ENCODE assay signal across 1 cellular context in the genomic region with DNA sequence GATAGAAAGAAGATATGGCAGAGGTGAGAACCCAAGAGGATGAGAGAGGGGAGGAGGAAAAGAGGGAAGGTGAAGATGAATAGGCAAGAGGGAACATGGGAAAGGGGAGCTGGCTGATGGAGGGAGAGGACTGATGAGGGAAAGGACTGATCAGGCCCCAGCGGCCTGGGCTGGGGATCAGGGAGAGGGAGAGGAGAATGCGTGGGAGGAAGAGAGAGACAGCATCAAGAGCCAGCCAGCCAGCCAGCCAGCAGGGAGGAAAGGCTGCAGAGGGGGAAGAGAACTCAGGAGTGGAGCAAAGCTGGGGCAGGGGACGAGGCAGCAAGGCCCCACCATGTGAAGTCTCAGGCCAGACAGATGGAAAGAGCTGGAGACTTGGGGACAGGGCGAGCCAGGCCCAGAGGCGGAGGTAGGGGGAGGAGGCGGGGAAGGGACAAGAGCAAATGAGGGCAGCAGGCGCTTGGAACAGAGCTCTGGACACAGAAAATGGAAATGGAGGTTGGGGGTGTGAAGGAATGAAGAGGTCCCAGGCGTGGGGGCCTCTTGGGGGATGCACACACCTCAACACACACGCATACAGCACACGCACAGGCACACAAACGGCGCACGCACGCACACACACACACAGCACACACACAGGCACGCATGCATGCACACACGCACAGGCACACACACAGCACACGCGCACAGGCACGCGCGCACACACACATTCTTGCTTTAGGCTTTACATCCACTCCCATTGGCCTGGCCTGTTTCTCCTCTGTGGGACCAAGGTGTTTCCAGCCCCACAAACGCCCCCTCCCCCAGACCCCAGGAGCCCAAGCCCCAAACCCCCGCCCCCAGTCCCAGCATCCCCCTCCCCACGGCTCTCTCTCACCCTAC.
TF ChIP-seq lines count a peak whose summit lies in the region.

No MANE protein-coding gene starts in this region.

TF ChIP-seq in GM12878, 131 proteins besides CTCF, POLR2A, EP300 and RAD21:
- TF ChIP-seq ZNF384 (IDR thresholded peaks at IDR 0.05; ENCODE audit: borderline replicate concordance, low read depth, low read length) (no peak), PML (IDR thresholded peaks at IDR 0.05; ENCODE audit: low read length) (no peak), MTA2 (IDR thresholded peaks at IDR 0.05; ENCODE audit: low read depth) (no peak), RAD51 (IDR thresholded peaks at IDR 0.05) (no peak), NR2F1 (conservative IDR thresholded peaks at IDR 0.05) (no peak), BHLHE40 (IDR thresholded peaks at IDR 0.05; ENCODE audit: borderline replicate concordance in 1 of 2, low read depth in 2 of 2, low read length in 1 of 2) (no peak)
- TF ChIP-seq, protein P1, sequence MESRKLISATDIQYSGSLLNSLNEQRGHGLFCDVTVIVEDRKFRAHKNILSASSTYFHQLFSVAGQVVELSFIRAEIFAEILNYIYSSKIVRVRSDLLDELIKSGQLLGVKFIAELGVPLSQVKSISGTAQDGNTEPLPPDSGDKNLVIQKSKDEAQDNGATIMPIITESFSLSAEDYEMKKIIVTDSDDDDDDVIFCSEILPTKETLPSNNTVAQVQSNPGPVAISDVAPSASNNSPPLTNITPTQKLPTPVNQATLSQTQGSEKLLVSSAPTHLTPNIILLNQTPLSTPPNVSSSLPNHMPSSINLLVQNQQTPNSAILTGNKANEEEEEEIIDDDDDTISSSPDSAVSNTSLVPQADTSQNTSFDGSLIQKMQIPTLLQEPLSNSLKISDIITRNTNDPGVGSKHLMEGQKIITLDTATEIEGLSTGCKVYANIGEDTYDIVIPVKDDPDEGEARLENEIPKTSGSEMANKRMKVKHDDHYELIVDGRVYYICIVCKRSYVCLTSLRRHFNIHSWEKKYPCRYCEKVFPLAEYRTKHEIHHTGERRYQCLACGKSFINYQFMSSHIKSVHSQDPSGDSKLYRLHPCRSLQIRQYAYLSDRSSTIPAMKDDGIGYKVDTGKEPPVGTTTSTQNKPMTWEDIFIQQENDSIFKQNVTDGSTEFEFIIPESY (IDR thresholded peaks at IDR 0.05), result 0 out of 2 replicates have a peak, but pooled peaks have one; percentile 21
